1 cellular context compared by ENCODE assay signal in genomic region chr11:98967005-98967404, GRCh38.
TF ChIP-seq lines count a peak whose summit lies in the region.

No MANE protein-coding gene starts in this region.

TF ChIP-seq in HepG2, 621 proteins besides CTCF, POLR2A, EP300 and RAD21:
- no peak for TF ChIP-seq ZBED4 (CRISPR knock-in tag; IDR thresholded peaks at IDR 0.05; ENCODE audit: borderline replicate concordance)
- TF ChIP-seq ATF7 (IDR thresholded peaks at IDR 0.05): peak; percentile 87
- no peak for TF ChIP-seq ATF7 (CRISPR knock-in tag; IDR thresholded peaks at IDR 0.05)
- peak; percentile 83 for TF ChIP-seq CREB1 (IDR thresholded peaks at IDR 0.05)
- TF ChIP-seq CREB1 (CRISPR knock-in tag; IDR thresholded peaks at IDR 0.05): no peak
- TF ChIP-seq TCF7 (IDR thresholded peaks at IDR 0.05; ENCODE audit: low read depth): no peak
- TF ChIP-seq ZNF615 (CRISPR knock-in tag; IDR thresholded peaks at IDR 0.05; ENCODE audit: borderline replicate concordance): no peak
TF ChIP-seq in HepG2: peak in this region for 2.
